Comparison of ENCODE assay signal across 33 cellular contexts in genomic region chr17:47873200-47874090, GRCh38. TPM values are rescaled to one million over a fixed set of nuclear protein-coding genes. Genes with fewer than 3 reads are reported as not detected.
DNase-seq lines count a peak whose midpoint lies in the region; ATAC-seq and TF ChIP-seq lines count a peak whose summit lies in the region.
"Had no signal": no experiment of that assay in that cellular context is flagged by ENCODE, and none has a peak within 500 bp of the region (broad histone marks: within the 10 kb centered on the region; RNA-seq: fewer than 3 reads in every experiment).

No MANE protein-coding gene starts in this region.

- no peak for TF ChIP-seq POLR2A in vagina (IDR thresholded peaks at IDR 0.05)

- peaks cover 19% of the 10 kb centered on the region for H3K4me1 Mint-ChIP-seq in chondrocyte (ENCODE audit: low read depth)
- peaks cover 44% of the 10 kb centered on the region for H3K4me1 Mint-ChIP-seq in nephron
- H3K4me1 Mint-ChIP-seq in T-helper 2 cell treated with Interferon-gamma antibody and Interleukin-4, amounts not matched to agents 5 μg/mL and 100 μg/mL, for 36 hours (ENCODE audit: low read depth), result no peaks in the 10 kb centered on the region
- H3K4me1 Mint-ChIP-seq: activated naive CD8-positive, alpha-beta T cell treated with anti-CD3 and anti-CD28 coated beads, Interleukin-2, amount 50 U/mL, for 24 hours; T-cell had no signal

- peak overlapping the region; percentile 61 for H3K4me3 ChIP-seq in HUES6 (ENCODE audit: low read depth, low read length)
- H3K4me3 ChIP-seq in hepatocyte, result no peak overlapping the region
- H3K4me3 ChIP-seq in vagina, result no peak overlapping the region
- H3K4me3 ChIP-seq: psoas muscle, sigmoid colon, tibial artery had no signal

- H3K9me3 ChIP-seq in ES-I3 (ENCODE audit: control insufficient read depth, insufficient read depth, low read length) (no peaks in the 10 kb centered on the region), HUES6 (ENCODE audit: control insufficient read depth, insufficient read depth, low read depth, low read length) (no peaks in the 10 kb centered on the region), hepatocyte (ENCODE audit: low read depth) (no peaks in the 10 kb centered on the region), vagina (no peaks in the 10 kb centered on the region)
- H3K9me3 ChIP-seq: BE2C, psoas muscle, sigmoid colon, tibial artery had no signal

- no peaks in the 10 kb centered on the region for H4K20me1 ChIP-seq in hepatocyte (ENCODE audit: insufficient read depth, poor library complexity, severe bottlenecking)

- H3K36me3 ChIP-seq in ES-I3 (ENCODE audit: insufficient read depth, low read length), result no peaks in the 10 kb centered on the region
- H3K36me3 ChIP-seq in HUES6 (ENCODE audit: control insufficient read depth, insufficient read depth, low read length), result no peaks in the 10 kb centered on the region
- no peaks in the 10 kb centered on the region for H3K36me3 ChIP-seq in hepatocyte (replicated peaks; ENCODE audit: insufficient read depth, low read depth)
- no peaks in the 10 kb centered on the region for H3K36me3 ChIP-seq in vagina
- H3K36me3 ChIP-seq: BE2C, sigmoid colon, tibial artery had no signal

- H3K27ac Mint-ChIP-seq in chondrocyte (ENCODE audit: unreplicated experiment) (no peak overlapping the region), nephron (peak overlapping the region in 2 of 3 experiments; percentile 35 to 55)
- H3K27ac Mint-ChIP-seq in T-helper 2 cell treated with Interferon-gamma antibody and Interleukin-4, amounts not matched to agents 5 μg/mL and 100 μg/mL, for 36 hours, result no peak overlapping the region
- H3K27ac Mint-ChIP-seq: activated naive CD8-positive, alpha-beta T cell treated with anti-CD3 and anti-CD28 coated beads, Interleukin-2, amount 50 U/mL, for 24 hours; CD8-positive, alpha-beta T cell; T-cell had no signal

- DNase-seq in chondrocyte (ENCODE audit: low spot score) (peak; percentile 20), hepatocyte (ENCODE audit: low spot score) (no peak), vagina (ENCODE audit: extremely low spot score in 2 of 2) (no peak)
- DNase-seq in T-helper 2 cell treated with Interferon-gamma antibody and Interleukin-4, amounts not matched to agents 5 μg/mL and 100 μg/mL, for 36 hours (ENCODE audit: low spot score), result no peak
- DNase-seq: ACHN; activated CD4-positive, alpha-beta T cell treated with anti-CD3 and anti-CD28 coated beads, Interleukin-2, amount 50 U/mL, for 4 hours; activated naive CD4-positive, alpha-beta T cell; activated naive CD8-positive, alpha-beta T cell treated with anti-CD3 and anti-CD28 coated beads, Interleukin-2, amount 50 U/mL, for 24 hours; activated T-cell treated with anti-CD3 and anti-CD28 coated beads, Interleukin-2, amount 50 U/mL, for 48 hours; BE2C; CD8-positive, alpha-beta T cell; effector CD8-positive, alpha-beta T cell; kidney; left ventricle myocardium superior; midbrain; naive B cell; NCI-H2029 treated with DMSO at 0.1 percent for 48 hours; NCI-H2227 treated with DMSO at 0.1 percent for 48 hours; occipital lobe; psoas muscle; sigmoid colon; stimulated activated CD4-positive, alpha-beta T cell treated with anti-CD3 and anti-CD28 coated beads, Interleukin-15, amount 100 ng/mL, for 24 hours; stimulated activated CD4-positive, alpha-beta T cell treated with anti-CD3 and anti-CD28 coated beads, Interleukin-4, amount 100 ng/mL, for 4 hours; T-cell; tibial artery had no signal

- H3K4me2 ChIP-seq in hepatocyte, result no peak overlapping the region

- H3K79me2 ChIP-seq in hepatocyte, result no peaks in the 10 kb centered on the region

- TF ChIP-seq CTCF in chondrocyte (IDR thresholded peaks at IDR 0.05), result no peak
- no peak for TF ChIP-seq CTCF in nephron (IDR thresholded peaks at IDR 0.05; ENCODE audit: unreplicated experiment in 3 of 3)
- no peak for TF ChIP-seq CTCF in hepatocyte (IDR thresholded peaks at IDR 0.05; ENCODE audit: poor library complexity)
- TF ChIP-seq CTCF in vagina (IDR thresholded peaks at IDR 0.05), result no peak

- no peaks in the 10 kb centered on the region for H3K9me2 ChIP-seq in hepatocyte (replicated peaks; ENCODE audit: insufficient read depth)

- H2AFZ ChIP-seq in hepatocyte, result no peak overlapping the region

- 67% methylated on average over 4 of the region's 4 CpGs for WGBS in hepatocyte (ENCODE audit: low lambda C conversion rate, missing lambda C conversion rate)

- H3K27ac ChIP-seq in HUES6 (ENCODE audit: low read depth, low read length), result no peak overlapping the region
- H3K27ac ChIP-seq in hepatocyte, result no peak overlapping the region
- no peak overlapping the region for H3K27ac ChIP-seq in vagina
- H3K27ac ChIP-seq: coronary artery, epithelial cell of prostate, psoas muscle, sigmoid colon, tibial artery had no signal

- H3K9me3 Mint-ChIP-seq in chondrocyte (ENCODE audit: low read depth) (no peaks in the 10 kb centered on the region), nephron (no peaks in the 10 kb centered on the region)
- H3K9me3 Mint-ChIP-seq in T-helper 2 cell treated with Interferon-gamma antibody and Interleukin-4, amounts not matched to agents 5 μg/mL and 100 μg/mL, for 36 hours, result no peaks in the 10 kb centered on the region
- H3K9me3 Mint-ChIP-seq: activated naive CD8-positive, alpha-beta T cell treated with anti-CD3 and anti-CD28 coated beads, Interleukin-2, amount 50 U/mL, for 24 hours; CD8-positive, alpha-beta T cell; naive B cell; T-cell had no signal

- H3K36me3 Mint-ChIP-seq in chondrocyte (ENCODE audit: low read depth) (peaks cover 1% of the 10 kb centered on the region), nephron (ENCODE audit: low read depth) (no peaks in the 10 kb centered on the region)
- no peaks in the 10 kb centered on the region for H3K36me3 Mint-ChIP-seq in T-helper 2 cell treated with Interferon-gamma antibody and Interleukin-4, amounts not matched to agents 5 μg/mL and 100 μg/mL, for 36 hours (ENCODE audit: low read depth)
- H3K36me3 Mint-ChIP-seq: CD8-positive, alpha-beta T cell had no signal

- intact Hi-C loops in vagina (cut with DNase I), result no loop called here

- H3K27me3 Mint-ChIP-seq in chondrocyte (ENCODE audit: low read depth), result peaks cover 31% of the 10 kb centered on the region
- H3K27me3 Mint-ChIP-seq in nephron (ENCODE audit: low read depth), result peaks cover 83% of the 10 kb centered on the region
- H3K27me3 Mint-ChIP-seq in T-helper 2 cell treated with Interferon-gamma antibody and Interleukin-4, amounts not matched to agents 5 μg/mL and 100 μg/mL, for 36 hours (ENCODE audit: low read depth), result peaks cover 69% of the 10 kb centered on the region

- H3K4me1 ChIP-seq in ES-I3 (ENCODE audit: insufficient read depth, low read length), result peaks cover 50% of the 10 kb centered on the region
- H3K4me1 ChIP-seq in HUES6 (ENCODE audit: control insufficient read depth, insufficient read depth, low read length), result peaks cover 65% of the 10 kb centered on the region
- H3K4me1 ChIP-seq in hepatocyte (ENCODE audit: insufficient read depth), result peaks cover 20% of the 10 kb centered on the region
- H3K4me1 ChIP-seq in vagina, result peaks cover 11% of the 10 kb centered on the region
- H3K4me1 ChIP-seq: BE2C, psoas muscle had no signal

- no peak for ATAC-seq in GM21515 (IDR thresholded peaks at IDR 0.05; ENCODE audit: unreplicated experiment)
- ATAC-seq: activated naive CD8-positive, alpha-beta T cell treated with anti-CD3 and anti-CD28 coated beads, Interleukin-2, amount 50 U/mL, for 24 hours; CD8-positive, alpha-beta T cell; left ventricle myocardium superior; T-cell had no signal

- H3K27me3 ChIP-seq in HUES6 (ENCODE audit: control insufficient read depth, insufficient read depth, low read length), result peaks cover 25% of the 10 kb centered on the region
- peaks cover 53% of the 10 kb centered on the region for H3K27me3 ChIP-seq in hepatocyte
- H3K27me3 ChIP-seq in vagina, result no peaks in the 10 kb centered on the region

- H3K9ac ChIP-seq in ES-I3 (ENCODE audit: low read depth, low read length) (peak overlapping the region; percentile 44; the same call in 1 of the 2 replicates), HUES6 (ENCODE audit: low read length) (no peak overlapping the region)

- no peak overlapping the region for H3K4me3 Mint-ChIP-seq in chondrocyte (ENCODE audit: unreplicated experiment)
- peak overlapping the region in 2 of 3 experiments; percentile 30 to 32 for H3K4me3 Mint-ChIP-seq in nephron
- no peak overlapping the region for H3K4me3 Mint-ChIP-seq in T-helper 2 cell treated with Interferon-gamma antibody and Interleukin-4, amounts not matched to agents 5 μg/mL and 100 μg/mL, for 36 hours
- H3K4me3 Mint-ChIP-seq: activated naive CD8-positive, alpha-beta T cell treated with anti-CD3 and anti-CD28 coated beads, Interleukin-2, amount 50 U/mL, for 24 hours; CD8-positive, alpha-beta T cell; T-cell had no signal

RNA-seq across cellular contexts. Expression of gene SP6, which starts 22.5 kb away (rescaled TPM):
- 0.05 to 0.15 TPM (median 0.08 TPM) in 3 replicates for total RNA-seq in chondrocyte
- 0.80 and 1.3 TPM in 2 replicates for total RNA-seq in hepatocyte
- 1.3 and 1.7 TPM in 2 replicates for polyA plus RNA-seq in hepatocyte
- 3.9 TPM for total RNA-seq in vagina

RNA-seq across cellular contexts. Expression of gene SP2, which starts 22.6 kb away (rescaled TPM):
- total RNA-seq in chondrocyte, result 13.5 to 16.8 TPM (median 16.0 TPM) in 3 replicates
- 1.5 and 3.3 TPM in 2 replicates for total RNA-seq in hepatocyte
- polyA plus RNA-seq in hepatocyte, result 6.7 and 10.6 TPM in 2 replicates
- 11.3 TPM for total RNA-seq in vagina

RNA-seq across cellular contexts. Expression of gene SCRN2, which starts 32.4 kb away (rescaled TPM):
- 14.9 to 32.9 TPM (median 15.7 TPM) in 3 replicates for total RNA-seq in chondrocyte
- total RNA-seq in hepatocyte, result 20.4 and 35.3 TPM in 2 replicates
- polyA plus RNA-seq in hepatocyte, result 59.8 and 79.0 TPM in 2 replicates
- total RNA-seq in vagina, result 33.1 TPM

RNA-seq across cellular contexts. Expression of gene LRRC46, which starts 42.0 kb away (rescaled TPM):
- 0.35 to 0.65 TPM in 2 of 3 replicates, not detected in the other for total RNA-seq in chondrocyte
- total RNA-seq in hepatocyte, result not detected in 2 replicates
- 0.78 and 0.83 TPM in 2 replicates for polyA plus RNA-seq in hepatocyte
- total RNA-seq in vagina, result not detected
- total RNA-seq: glomerular endothelial cell, left ventricle myocardium superior, occipital lobe, SK-MEL-5 had no signal

RNA-seq across cellular contexts. Expression of gene MRPL10, which starts 42.1 kb away (rescaled TPM):
- total RNA-seq in chondrocyte, result 23.9 to 25.4 TPM (median 24.8 TPM) in 3 replicates
- 30.7 and 38.2 TPM in 2 replicates for total RNA-seq in hepatocyte
- polyA plus RNA-seq in hepatocyte, result 33.7 and 34.7 TPM in 2 replicates
- 21.4 TPM for total RNA-seq in vagina

Comparison
In these comparisons a context has a peak if more than half of its experiments do, and no peak if none do; other contexts are left out.
1. H3K27ac Mint-ChIP-seq: peak in nephron (2 of 3); none in chondrocyte (single experiment) and T-helper 2 cell treated with Interferon-gamma antibody and Interleukin-4, amounts not matched to agents 5 μg/mL and 100 μg/mL, for 36 hours (single experiment).
2. H3K4me3 Mint-ChIP-seq: peak in nephron (2 of 3); none in chondrocyte (single experiment) and T-helper 2 cell treated with Interferon-gamma antibody and Interleukin-4, amounts not matched to agents 5 μg/mL and 100 μg/mL, for 36 hours (single experiment).